11 cellular contexts compared by ENCODE assay signal in genomic region chr3:3109407-3110298, GRCh38. TPM values are rescaled to one million over a fixed set of nuclear protein-coding genes. Genes with fewer than 3 reads are reported as not detected.
DNase-seq lines count a peak whose midpoint lies in the region; ATAC-seq, FAIRE-seq and TF ChIP-seq lines count a peak whose summit lies in the region.
"Had no signal": no experiment of that assay in that cellular context is flagged by ENCODE, and none has a peak within 500 bp of the region (broad histone marks: within the 10 kb centered on the region; RNA-seq: fewer than 3 reads in every experiment).

No MANE protein-coding gene starts in this region.

- ATAC-seq in A549 (peak in 1 of 2 experiments; percentile 35; a peak in 3 of 6 replicates), GM19043 (IDR thresholded peaks at IDR 0.05; ENCODE audit: low read depth, unreplicated experiment) (peak; percentile 71), HG03103 (IDR thresholded peaks at IDR 0.05; ENCODE audit: low read depth, unreplicated experiment) (peak; percentile 60), K562 (peak; percentile 70)
- ATAC-seq: gastrocnemius medialis had no signal

- POLR2A ChIA-PET in A549 (lab: Yijun Ruan, JAX) (no interaction called here), K562 (lab: Yijun Ruan, JAX) (interaction anchor here (0.7 to 1.4 kb wide), 2 partner anchors 8 to 12 kb away, joined by 5 to 6 read pairs; no protein-coding TSS in a partner anchor)

- CTCF ChIA-PET in A549 (lab: Yijun Ruan, JAX), result no interaction called here
- CTCF ChIA-PET in K562 (lab: Yijun Ruan, JAX; ENCODE audit: low intra/inter-chr PET ratio), result interaction anchor here (0.6 kb wide), 1 partner anchor 10 kb away, joined by 4 read pairs; no protein-coding TSS in a partner anchor

- H3K79me2 ChIP-seq in K562 (ENCODE audit: control insufficient read depth, insufficient read depth, low read length), result no peaks in the 10 kb centered on the region

- no peak overlapping the region for H3K4me3 ChIP-seq in A549
- H3K4me3 ChIP-seq in K562, result no peak overlapping the region
- no peak overlapping the region for H3K4me3 ChIP-seq in H7 (ENCODE audit: insufficient read depth, low read depth, low read length)
- H3K4me3 ChIP-seq: gastrocnemius medialis had no signal

- no peak for TF ChIP-seq POLR2A in A549 (IDR thresholded peaks at IDR 0.05; ENCODE audit: low read length)
- TF ChIP-seq POLR2A in K562 (conservative IDR thresholded peaks at IDR 0.05), result no peak

- H3K27ac ChIP-seq in A549 (no peak overlapping the region), K562 (ENCODE audit: extremely low read depth, low read depth, low read length) (no peak overlapping the region)
- H3K27ac ChIP-seq: gastrocnemius medialis had no signal

- TF ChIP-seq CTCF in A549 (IDR thresholded peaks at IDR 0.05), result no peak
- TF ChIP-seq CTCF in K562 (IDR thresholded peaks at IDR 0.05 in 2 of 3, conservative IDR thresholded peaks at IDR 0.05 in 1 of 3; ENCODE audit: insufficient read depth in 2 of 3, low read depth in 1 of 3, low read length in 3 of 3), result no peak

- H4K20me1 ChIP-seq in K562 (replicated peaks; ENCODE audit: control insufficient read depth, insufficient read depth, low read length), result no peaks in the 10 kb centered on the region

- no peak for DNase-seq in A549 (ENCODE audit: low read depth in 1 of 2, low spot score in 1 of 2)
- DNase-seq in K562 (ENCODE audit: extremely low read depth in 1 of 4, low spot score in 3 of 4), result peak in 1 of 4 experiments; percentile 34
- no peak for DNase-seq in SHP77 treated with DMSO at 0.1 percent for 48 hours (lab: John Stamatoyannopoulos, UW)
- DNase-seq in activated CD4-positive, CD25-positive, alpha-beta regulatory T cell (lab: John Stamatoyannopoulos, UW), result no peak
- no peak for DNase-seq in H7
- no peak for DNase-seq in T1000 (lab: John Stamatoyannopoulos, UW)
- DNase-seq: gastrocnemius medialis, NCI-H187 had no signal

- intact Hi-C loops in K562 (cut with micrococcal nuclease), result no loop called here

- H3K36me3 ChIP-seq in K562 (ENCODE audit: control insufficient read depth, insufficient read depth, low read length) (no peaks in the 10 kb centered on the region), H7 (replicated peaks; ENCODE audit: control insufficient read depth, insufficient read depth, low read length) (no peaks in the 10 kb centered on the region)
- H3K36me3 ChIP-seq: gastrocnemius medialis had no signal

- TF ChIP-seq RAD21 in A549 (conservative IDR thresholded peaks at IDR 0.05 in 1 of 2, IDR thresholded peaks at IDR 0.05 in 1 of 2) (no peak), K562 (CRISPR knock-in tag; conservative IDR thresholded peaks at IDR 0.05 in 1 of 2, IDR thresholded peaks at IDR 0.05 in 1 of 2) (no peak)

- in situ Hi-C loops in K562 (cut with MboI), result no loop called here

- TF ChIP-seq EP300 in A549 (IDR thresholded peaks at IDR 0.05), result no peak
- no peak for TF ChIP-seq EP300 in K562 (IDR thresholded peaks at IDR 0.05; ENCODE audit: low read length)

- H3K9ac ChIP-seq in K562 (ENCODE audit: insufficient read depth in 1 of 2, low read depth in 2 of 2, low read length in 2 of 2), result no peak overlapping the region

- peak overlapping the region; percentile 14; the same call in 1 of the 3 replicates for H3K4me2 ChIP-seq in A549
- H3K4me2 ChIP-seq in K562 (ENCODE audit: insufficient read depth, low read length), result peak overlapping the region; percentile 61

- H3K9me1 ChIP-seq in K562 (ENCODE audit: control insufficient read depth, insufficient read depth, low read length), result no peaks in the 10 kb centered on the region

- no peak for FAIRE-seq in A549 (lab: Jason Lieb, UNC)
- no peak for FAIRE-seq in K562 (lab: Jason Lieb, UNC)

- no TSS peak for BruUV-seq in K562 (replicated peaks; lab: Mats Ljungman, UMichigan)

- peak overlapping the region; percentile 67 for H2AFZ ChIP-seq in K562 (ENCODE audit: low read depth, low read length)

- WGBS in A549 (ENCODE audit: missing lambda C conversion rate), result 27% methylated on average over 11 of the region's 11 CpGs
- under 1% methylated on average over 11 of the region's 11 CpGs for WGBS in K562 (ENCODE audit: insufficient coverage, low coverage, missing lambda C conversion rate)

- H3K9me3 ChIP-seq in A549, result no peaks in the 10 kb centered on the region; the same call in 2 of the 3 replicates
- no peaks in the 10 kb centered on the region for H3K9me3 ChIP-seq in K562 (replicated peaks; ENCODE audit: control insufficient read depth, insufficient read depth, low read depth, low read length)
- H3K9me3 ChIP-seq: gastrocnemius medialis had no signal

- peaks cover 5 to 8% of the 10 kb centered on the region in 2 experiments; a peak in 4 of 5 replicates for H3K27me3 ChIP-seq in K562 (ENCODE audit: control insufficient read depth in 2 of 2, insufficient read depth in 2 of 2, low read length in 2 of 2)
- H3K27me3 ChIP-seq in H7 (ENCODE audit: control insufficient read depth, insufficient read depth, low read length), result no peaks in the 10 kb centered on the region
- H3K27me3 ChIP-seq: gastrocnemius medialis had no signal

- no peaks in the 10 kb centered on the region for H3K4me1 ChIP-seq in A549
- H3K4me1 ChIP-seq in K562 (replicated peaks in 1 of 2; ENCODE audit: control insufficient read depth in 2 of 2, insufficient read depth in 2 of 2, low read length in 2 of 2), result peaks cover 0 to 7% of the 10 kb centered on the region in 2 experiments; a peak in 2 of 5 replicates
- H3K4me1 ChIP-seq: gastrocnemius medialis had no signal

TF ChIP-seq in A549, 52 proteins besides CTCF, POLR2A, EP300 and RAD21:
- TF ChIP-seq RNF2 (IDR thresholded peaks at IDR 0.05; ENCODE audit: borderline replicate concordance, low read depth) (peak; percentile 39; the same call in 1 of the 2 replicates), CHD4 (IDR thresholded peaks at IDR 0.05; ENCODE audit: borderline replicate concordance) (no peak)

TF ChIP-seq in K562, 482 proteins besides CTCF, POLR2A, EP300 and RAD21 (continues in another document):
- 0 out of 4 replicates have a peak, but pooled peaks of 1 of the 2 experiments have one; percentile 23 for TF ChIP-seq RCOR1 (IDR thresholded peaks at IDR 0.05; ENCODE audit: borderline replicate concordance in 1 of 2, low read depth in 2 of 2, low read length in 2 of 2)
- TF ChIP-seq MEF2D (tag; conservative IDR thresholded peaks at IDR 0.05; ENCODE audit: low read depth), result peak; percentile 30; the same call in 1 of the 2 replicates

RNA-seq across cellular contexts. Expression of gene IL5RA, which starts 0.5 kb away (rescaled TPM):
- not detected in 2 replicates for polyA plus RNA-seq in A549 (2011; rRNA removed)
- not detected in 2 replicates for polyA plus RNA-seq in A549 (2012; cell fraction: cytosol; rRNA removed)
- not detected in 2 replicates for polyA plus RNA-seq in A549 (2012; cell fraction: nucleus; rRNA removed)
- polyA plus RNA-seq in A549 (2017; fragmentation: RNase III; extraction: RNeasy Plus Mini Kit Qiagen cat#74134 plus additional on column Dnase treatment), result not detected in 3 replicates
- not detected in 2 replicates for polyA minus RNA-seq in A549 (2011; rRNA and poly(A)+ RNA removed)
- not detected in 2 replicates for total RNA-seq in K562 (2011; cell fraction: chromatin; rRNA removed; ENCODE audit: low replicate concordance)
- not detected in 2 replicates for total RNA-seq in K562 (2011; cell fraction: nucleolus; rRNA removed)
- not detected in 2 replicates for total RNA-seq in K562 (2011; cell fraction: nucleoplasm; rRNA removed)
- not detected in 2 replicates for total RNA-seq in K562 (2014; rRNA removed)
- total RNA-seq in K562 (2014; rRNA removed; fragmentation: Illumina TruSeq; extraction: Trizol), result not detected in 2 replicates
- total RNA-seq in K562 (2015; rRNA removed; fragmentation: Illumina TruSeq; extraction: Trizol), result 0.08 and 0.14 TPM in 2 replicates
- not detected in 2 replicates for total RNA-seq in K562 (2021)
- polyA plus RNA-seq in K562 (2011; rRNA removed), result not detected in 2 replicates
- polyA plus RNA-seq in K562 (2011; cell fraction: cytosol; rRNA removed), result 0.01 and 0.07 TPM in 2 replicates
- polyA plus RNA-seq in K562 (2011; cell fraction: nucleus; rRNA removed), result not detected in 2 replicates
- polyA plus RNA-seq in K562 (2012), result 0.23 and 0.62 TPM in 2 replicates
- polyA plus RNA-seq in K562 (2014; fragmentation: Illumina TruSeq; extraction: Trizol), result 0.28 TPM in 1 of 2 replicates, not detected in the other
- polyA plus RNA-seq in K562 (2014; fragmentation: Nextera tagmentation; extraction: Ambion mirVana), result under 1 TPM; 0.07 to 0.08 TPM
- 0.16 TPM in 1 of 2 replicates, not detected in the other for polyA plus RNA-seq in K562 (2014; rRNA removed)
- 0.06 TPM in 1 of 2 replicates, not detected in the other for polyA minus RNA-seq in K562 (2011; rRNA and poly(A)+ RNA removed)
- polyA minus RNA-seq in K562 (2011; cell fraction: cytosol; rRNA and poly(A)+ RNA removed), result not detected in 2 replicates
- not detected in 2 replicates for polyA minus RNA-seq in K562 (2011; cell fraction: nucleus; rRNA and poly(A)+ RNA removed)
- total RNA-seq in H7 (2014; rRNA removed; shearing (Covaris generic)), result not detected in 2 replicates
- total RNA-seq: gastrocnemius medialis, skeletal muscle tissue had no signal

RNA-seq across cellular contexts. Expression of gene TRNT1, which starts 17.1 kb away (rescaled TPM):
- polyA plus RNA-seq in A549 (2011; rRNA removed), result 20.8 and 25.7 TPM in 2 replicates
- 7.9 and 8.1 TPM in 2 replicates for polyA plus RNA-seq in A549 (2012; cell fraction: cytosol; rRNA removed)
- polyA plus RNA-seq in A549 (2012; cell fraction: nucleus; rRNA removed), result 7.2 and 8.6 TPM in 2 replicates
- polyA plus RNA-seq in A549 (2017; fragmentation: RNase III; extraction: RNeasy Plus Mini Kit Qiagen cat#74134 plus additional on column Dnase treatment), result 29.9 to 32.0 TPM (median 31.1 TPM) in 3 replicates
- polyA minus RNA-seq in A549 (2011; rRNA and poly(A)+ RNA removed), result 14.6 and 23.5 TPM in 2 replicates
- total RNA-seq in K562 (2011; cell fraction: chromatin; rRNA removed; ENCODE audit: low replicate concordance), result 87.5 and 204 TPM in 2 replicates
- 66.0 and 72.5 TPM in 2 replicates for total RNA-seq in K562 (2011; cell fraction: nucleolus; rRNA removed)
- 99.0 and 133 TPM in 2 replicates for total RNA-seq in K562 (2011; cell fraction: nucleoplasm; rRNA removed)
- 51.9 and 56.7 TPM in 2 replicates for total RNA-seq in K562 (2014; rRNA removed)
- total RNA-seq in K562 (2014; rRNA removed; fragmentation: Illumina TruSeq; extraction: Trizol), result 47.2 and 52.8 TPM in 2 replicates
- 45.5 and 47.4 TPM in 2 replicates for total RNA-seq in K562 (2015; rRNA removed; fragmentation: Illumina TruSeq; extraction: Trizol)
- 41.1 and 45.2 TPM in 2 replicates for total RNA-seq in K562 (2021)
- polyA plus RNA-seq in K562 (2011; rRNA removed), result 30.0 and 38.1 TPM in 2 replicates
- 5.8 and 8.1 TPM in 2 replicates for polyA plus RNA-seq in K562 (2011; cell fraction: cytosol; rRNA removed)
- polyA plus RNA-seq in K562 (2011; cell fraction: nucleus; rRNA removed), result 47.1 and 48.8 TPM in 2 replicates
- polyA plus RNA-seq in K562 (2012), result 24.9 and 33.0 TPM in 2 replicates
- 33.3 and 39.8 TPM in 2 replicates for polyA plus RNA-seq in K562 (2014; fragmentation: Illumina TruSeq; extraction: Trizol)
- 10 to 100 TPM; 58.1 to 58.2 TPM for polyA plus RNA-seq in K562 (2014; fragmentation: Nextera tagmentation; extraction: Ambion mirVana)
- 49.3 and 53.6 TPM in 2 replicates for polyA plus RNA-seq in K562 (2014; rRNA removed)
- polyA minus RNA-seq in K562 (2011; rRNA and poly(A)+ RNA removed), result 51.5 and 52.6 TPM in 2 replicates
- 10.5 and 18.2 TPM in 2 replicates for polyA minus RNA-seq in K562 (2011; cell fraction: cytosol; rRNA and poly(A)+ RNA removed)
- polyA minus RNA-seq in K562 (2011; cell fraction: nucleus; rRNA and poly(A)+ RNA removed), result 67.2 and 68.6 TPM in 2 replicates
- total RNA-seq in H7 (2014; rRNA removed; shearing (Covaris generic)), result 14.3 and 14.7 TPM in 2 replicates

Comparison
In these comparisons a context has a peak if more than half of its experiments do, and no peak if none do; other contexts are left out.
1. Of the 35 proteins assayed by ChIP-seq in both K562 and A549: peak only in K562: CEBPB; only in A549: RNF2; in both: none; in neither: 32; mixed calls (peak in some experiments, not most) for 1.